ENCODE assay signal across 17 cellular contexts in genomic region chr9:97506264-97506663, GRCh38. TPM values are rescaled to one million over a fixed set of nuclear protein-coding genes. Genes with fewer than 3 reads are reported as not detected.
DNase-seq lines count a peak whose midpoint lies in the region; ATAC-seq and TF ChIP-seq lines count a peak whose summit lies in the region.
"Had no signal": no experiment of that assay in that cellular context is flagged by ENCODE, and none has a peak within 500 bp of the region (broad histone marks: within the 10 kb centered on the region; RNA-seq: fewer than 3 reads in every experiment).

No MANE protein-coding gene starts in this region.

- intact Hi-C loops in Right ventricle myocardium superior (cut with DNase I): loop anchor here (10.0 kb wide), 2 partner anchors 49 to 89 kb away; no protein-coding TSS in a partner anchor
- intact Hi-C loops in psoas muscle (cut with DNase I): no loop called here
- intact Hi-C loops in transverse colon (cut with DNase I; ENCODE audit: low total_unique reads): no loop called here

- WGBS in psoas muscle, 3 donors: 60 to 83% (median 72%) methylated on average over 4 of the region's 4 CpGs
- WGBS in transverse colon (ENCODE audit: low coverage in 1 of 2), 2 donors: 82 to 89% methylated on average over 3 to 4 of the region's 4 CpGs

- ATAC-seq in Right ventricle myocardium superior (ENCODE audit: poor library complexity) (no peak), psoas muscle (no peak)

- TF ChIP-seq CTCF in right atrium auricular region (IDR thresholded peaks at IDR 0.05) (no peak), psoas muscle (IDR thresholded peaks at IDR 0.05) (no peak), transverse colon (IDR thresholded peaks at IDR 0.05) (no peak)

- H3K27ac ChIP-seq in right atrium auricular region (peak overlapping the region; percentile 93 to 99), psoas muscle (peak overlapping the region; percentile 96), transverse colon (no peak overlapping the region)
- H3K27ac ChIP-seq: 22Rv1, BLaER1, HL-60 had no signal

- TF ChIP-seq POLR2A in erythroblast (IDR thresholded peaks at IDR 0.05; ENCODE audit: low read length) (no peak), transverse colon (IDR thresholded peaks at IDR 0.05) (no peak)

- in situ Hi-C loops in transverse colon (cut with MboI; ENCODE audit: low pct_ligation_motif_present in 1 of 4, low pct_unique_long_range_greater_than_20kb in 1 of 4, low sequenced_read_pairs in 3 of 4): no loop called here

- no peaks in the 10 kb centered on the region for H3K9me3 ChIP-seq in right atrium auricular region
- no peaks in the 10 kb centered on the region for H3K9me3 ChIP-seq in psoas muscle
- H3K9me3 ChIP-seq in transverse colon: no peaks in the 10 kb centered on the region
- H3K9me3 ChIP-seq: Caco-2 had no signal

- no peak for DNase-seq in right atrium auricular region (ENCODE audit: low spot score)
- no peak for DNase-seq in Right ventricle myocardium superior
- peak; percentile 73 to 79 for DNase-seq in erythroblast (lab: John Stamatoyannopoulos, UW)
- no peak for DNase-seq in psoas muscle
- DNase-seq in NCI-H1048 (lab: John Stamatoyannopoulos, UW): no peak
- DNase-seq in NCI-H146 treated with DMSO at 0.1 percent for 48 hours (lab: John Stamatoyannopoulos, UW; ENCODE audit: unreplicated experiment): no peak
- DNase-seq in activated gamma-delta T cell (lab: John Stamatoyannopoulos, UW): no peak
- no peak for DNase-seq in transverse colon
- DNase-seq: Caco-2; CD8-positive, alpha-beta memory T cell; DND-41; GDM1; HCEC 1CT; HFFc6 had no signal

- no peak for TF ChIP-seq EP300 in transverse colon (IDR thresholded peaks at IDR 0.05; ENCODE audit: low read depth)

- H3K4me3 ChIP-seq in right atrium auricular region: no peak overlapping the region
- no peak overlapping the region for H3K4me3 ChIP-seq in psoas muscle
- no peak overlapping the region for H3K4me3 ChIP-seq in transverse colon
- H3K4me3 ChIP-seq: BLaER1 had no signal

- H3K36me3 ChIP-seq in right atrium auricular region: no peaks in the 10 kb centered on the region
- H3K36me3 ChIP-seq in psoas muscle (ENCODE audit: insufficient read depth in 1 of 2, low read depth in 1 of 2): no peaks in the 10 kb centered on the region
- no peaks in the 10 kb centered on the region for H3K36me3 ChIP-seq in transverse colon
- H3K36me3 ChIP-seq: BLaER1 had no signal

- H3K4me1 ChIP-seq in right atrium auricular region (peaks cover 0 to 69% of the 10 kb centered on the region in 2 donors), psoas muscle (peaks cover 68% of the 10 kb centered on the region), transverse colon (peaks cover 7 to 35% (median 16%) of the 10 kb centered on the region in 4 donors)
- H3K4me1 ChIP-seq: Caco-2 had no signal

- no peaks in the 10 kb centered on the region for H3K27me3 ChIP-seq in right atrium auricular region
- H3K27me3 ChIP-seq in psoas muscle (ENCODE audit: insufficient read depth in 3 of 3, low read length in 2 of 3): no peaks in the 10 kb centered on the region
- H3K27me3 ChIP-seq in transverse colon: peaks cover 41% of the 10 kb centered on the region

RNA-seq across cellular contexts. Expression of gene TMOD1, which starts 4.8 kb away (rescaled TPM):
- total RNA-seq in right atrium auricular region (100 to 1,000 TPM; 118 to 122 TPM), Right ventricle myocardium superior (192 TPM), psoas muscle (100 to 1,000 TPM; 138 to 209 (median 167) TPM), transverse colon (10 to 100 TPM in 1 of 4 donors, 1 to 10 TPM in 3; 4.2 to 11.6 (median 7.1) TPM)
- 100 to 1,000 TPM in 2 of 3 donors, 10 to 100 TPM in 1; 65.4 to 286 (median 131) TPM for polyA plus RNA-seq in psoas muscle

Comparison
In these comparisons a context has a peak if more than half of its experiments do, and no peak if none do; other contexts are left out.
1. DNase-seq: peak in erythroblast (2 of 2); none in right atrium auricular region (single experiment), Right ventricle myocardium superior (single experiment), psoas muscle (0 of 2), NCI-H1048 (single experiment), NCI-H146 treated with DMSO at 0.1 percent for 48 hours (single experiment), activated gamma-delta T cell (single experiment) and transverse colon (single experiment).
2. H3K27ac ChIP-seq: peak in right atrium auricular region (2 of 2) and psoas muscle (single experiment); none in transverse colon (0 of 4).
3. RNA of gene TMOD1, which starts 4.8 kb away (total RNA-seq): 192 TPM in Right ventricle myocardium superior (single experiment), 138 to 209 TPM in psoas muscle and 118 to 122 TPM in right atrium auricular region; 4.2 to 11.6 TPM in transverse colon; every median in the first group is over 4 times any median in the second.